ENCODE assay signal across 1 cellular context in genomic region chr19:2142173-2142829, GRCh38.
TF ChIP-seq lines count a peak whose summit lies in the region.

No MANE protein-coding gene starts in this region.

TF ChIP-seq in H1, 55 proteins besides CTCF, POLR2A, EP300 and RAD21:
- TF ChIP-seq KDM1A (IDR thresholded peaks at IDR 0.05; ENCODE audit: borderline replicate concordance, low read length) (peak; percentile 9; the same call in 1 of the 2 replicates), CHD2 (IDR thresholded peaks at IDR 0.05; ENCODE audit: low read length) (no peak), TCF12 (IDR thresholded peaks at IDR 0.05; ENCODE audit: low read depth, low read length) (no peak), JUND (IDR thresholded peaks at IDR 0.05; ENCODE audit: low read length) (no peak)
